ENCODE assay signal across 22 cellular contexts in genomic region chr11:79244805-79245197, GRCh38.
DNase-seq lines count a peak whose midpoint lies in the region; ATAC-seq and TF ChIP-seq lines count a peak whose summit lies in the region.
"Had no signal": no experiment of that assay in that cellular context is flagged by ENCODE, and none has a peak within 500 bp of the region (broad histone marks: within the 10 kb centered on the region; RNA-seq: fewer than 3 reads in every experiment).

No MANE protein-coding gene starts in this region.

- no peak overlapping the region for H2BK15ac ChIP-seq in mesenchymal stem cell (ENCODE audit: low read depth, poor library complexity, severe bottlenecking)

- no peak overlapping the region for H4K91ac ChIP-seq in mesenchymal stem cell (ENCODE audit: low read length)

- H3K79me2 ChIP-seq in mammary epithelial cell (ENCODE audit: insufficient read depth, low read length), result no peaks in the 10 kb centered on the region

- no peak for TF ChIP-seq POLR2A in suprapubic skin (IDR thresholded peaks at IDR 0.05)

- CTCF ChIA-PET in mammary epithelial cell (lab: Charles Lee; ENCODE audit: low non-redundant PET), result interaction anchor here (0.6 to 1.0 kb wide), 3 partner anchors 151 to 600 kb away, joined by 3 to 8 read pairs (median 4); no protein-coding TSS in a partner anchor

- 46% methylated on average over 2 of the region's 2 CpGs for WGBS in mammary epithelial cell (ENCODE audit: low coverage, missing lambda C conversion rate)
- 38% methylated on average over 2 of the region's 2 CpGs for WGBS in mesenchymal stem cell
- 47% methylated on average over 2 of the region's 2 CpGs for WGBS in suprapubic skin

- no peaks in the 10 kb centered on the region for H3K79me1 ChIP-seq in mesenchymal stem cell (replicated peaks; ENCODE audit: low read length, poor library complexity, severe bottlenecking)

- no peaks in the 10 kb centered on the region for H3K9me3 ChIP-seq in RWPE2 (ENCODE audit: severe bottlenecking)
- H3K9me3 ChIP-seq in mammary epithelial cell (replicated peaks; ENCODE audit: insufficient read depth, low read length), result no peaks in the 10 kb centered on the region
- no peaks in the 10 kb centered on the region for H3K9me3 ChIP-seq in mesenchymal stem cell (ENCODE audit: control insufficient read depth, low read length)
- no peaks in the 10 kb centered on the region for H3K9me3 ChIP-seq in suprapubic skin
- H3K9me3 ChIP-seq: MG63 had no signal

- H3K4me3 ChIP-seq in RWPE2 (ENCODE audit: severe bottlenecking) (no peak overlapping the region), mammary epithelial cell (replicated peaks in 1 of 3; ENCODE audit: insufficient read depth in 1 of 3, low read depth in 2 of 3, low read length in 3 of 3) (no peak overlapping the region), mesenchymal stem cell (ENCODE audit: insufficient read depth in 1 of 2, low read depth in 1 of 2, low read length in 2 of 2) (peak overlapping the region in 1 of 2 experiments; percentile 23), suprapubic skin (no peak overlapping the region)
- H3K4me3 ChIP-seq: cardiac muscle cell, MG63, PC-9, SK-N-MC had no signal

- intact Hi-C loops in mammary epithelial cell (cut with micrococcal nuclease), result loop anchor here (5.0 kb wide), 1 partner anchor 192 kb away; no protein-coding TSS in a partner anchor

- no peak overlapping the region for H3K14ac ChIP-seq in mesenchymal stem cell (ENCODE audit: low read length in 2 of 2)

- no peak overlapping the region for H2BK5ac ChIP-seq in mesenchymal stem cell (ENCODE audit: low read depth, low read length, poor library complexity, severe bottlenecking)

- H3K4me2 ChIP-seq in mammary epithelial cell (ENCODE audit: insufficient read depth, low read depth, low read length), result peak overlapping the region; percentile 58
- H3K4me2 ChIP-seq in mesenchymal stem cell (ENCODE audit: low read length, poor library complexity, severe bottlenecking), result no peak overlapping the region
- H3K4me2 ChIP-seq: PC-9 had no signal

- no peak overlapping the region for H3K9ac ChIP-seq in mammary epithelial cell (ENCODE audit: insufficient read depth, low read length)
- H3K9ac ChIP-seq in mesenchymal stem cell (ENCODE audit: low read length), result peak overlapping the region; percentile 61

- no peaks in the 10 kb centered on the region for H4K20me1 ChIP-seq in mammary epithelial cell (ENCODE audit: insufficient read depth, low read length)

- no peak overlapping the region for H2BK120ac ChIP-seq in mesenchymal stem cell (ENCODE audit: low read depth, low read length)

- in situ Hi-C loops in mammary epithelial cell (cut with MboI; ENCODE audit: low sequenced_read_pairs in 2 of 2) (no loop called here), GM13976 (cut with MboI; ENCODE audit: low sequenced_read_pairs, unreplicated experiment) (no loop called here)

- no peak overlapping the region for H3K23ac ChIP-seq in mesenchymal stem cell (ENCODE audit: low read length in 2 of 2)

- no peak for DNase-seq in RWPE2 (ENCODE audit: low spot score)
- DNase-seq in mammary epithelial cell, result no peak
- no peak for DNase-seq in mesenchymal stem cell
- no peak for DNase-seq in suprapubic skin (ENCODE audit: low spot score in 2 of 2)
- no peak for DNase-seq in hippocampal formation (lab: John Stamatoyannopoulos, UW)
- DNase-seq in NCI-H187 (lab: John Stamatoyannopoulos, UW), result no peak
- DNase-seq in GM13976 (ENCODE audit: low spot score), result no peak
- DNase-seq in NCI-H1417 (lab: John Stamatoyannopoulos, UW), result no peak
- DNase-seq: activated B cell treated with CpG ODN at 0.5 μM for 24 hours; activated T-cell treated with anti-CD3 and anti-CD28 coated beads, Interleukin-2, amount 50 U/mL, for 72 hours; DMS79; head of caudate nucleus; natural killer cell; NCI-H1436 treated with DMSO at 0.1 percent for 48 hours; trophoblast cell had no signal

- BruUV-seq in mammary epithelial cell (replicated peaks; lab: Mats Ljungman, UMichigan), result no TSS peak

- H3K4ac ChIP-seq in mesenchymal stem cell (ENCODE audit: low read depth in 1 of 2, low read length in 2 of 2), result no peak overlapping the region

- no peak overlapping the region for H2BK12ac ChIP-seq in mesenchymal stem cell (ENCODE audit: low read length in 2 of 2)

- H2AFZ ChIP-seq in mammary epithelial cell (ENCODE audit: low read depth, low read length), result peak overlapping the region; percentile 43
- H2AFZ ChIP-seq in mesenchymal stem cell (ENCODE audit: low read depth, low read length), result no peak overlapping the region
- H2AFZ ChIP-seq: PC-9 had no signal

- H3K18ac ChIP-seq in mesenchymal stem cell (ENCODE audit: low read depth in 1 of 2, low read length in 2 of 2), result peak overlapping the region in 1 of 2 experiments; percentile 54

- dilution Hi-C loops in mammary epithelial cell (cut with HindIII; ENCODE audit: low sequenced_read_pairs), result no loop called here

- TF ChIP-seq EP300 in suprapubic skin (IDR thresholded peaks at IDR 0.05), result no peak

- no peak for ATAC-seq in RWPE2 (ENCODE audit: low read depth)
- ATAC-seq: activated naive CD4-positive, alpha-beta T cell treated with anti-CD3 and anti-CD28 coated beads, Interleukin-2, amount 50 U/mL, for 72 hours; activated T-cell treated with anti-CD3 and anti-CD28 coated beads, Interleukin-2, amount 50 U/mL, for 72 hours; natural killer cell; stimulated activated memory B cell treated with anti-CD40 and anti-IgM and Interleukin-4, amounts not matched to agents 10 μg/mL and 1 μg/mL and 100 μg/mL, for 72 hours had no signal

- H3K36me3 ChIP-seq in RWPE2 (ENCODE audit: low read depth) (no peaks in the 10 kb centered on the region), mammary epithelial cell (ENCODE audit: insufficient read depth, low read length) (no peaks in the 10 kb centered on the region), mesenchymal stem cell (ENCODE audit: control insufficient read depth in 1 of 2, insufficient read depth in 2 of 2, low read depth in 1 of 2, low read length in 2 of 2) (no peaks in the 10 kb centered on the region), suprapubic skin (no peaks in the 10 kb centered on the region)
- H3K36me3 ChIP-seq: cardiac muscle cell, MG63 had no signal

- H2AK5ac ChIP-seq in mesenchymal stem cell (ENCODE audit: low read length, severe bottlenecking), result no peak overlapping the region

- H3K27ac ChIP-seq in RWPE2 (ENCODE audit: poor library complexity, severe bottlenecking), result peak overlapping the region; percentile 76
- H3K27ac ChIP-seq in mammary epithelial cell (ENCODE audit: insufficient read depth, low read depth, low read length), result peak overlapping the region; percentile 79
- peak overlapping the region; percentile 35 for H3K27ac ChIP-seq in mesenchymal stem cell (ENCODE audit: low read length, poor library complexity, severe bottlenecking)
- peak overlapping the region; percentile 58 for H3K27ac ChIP-seq in suprapubic skin
- H3K27ac ChIP-seq: cardiac muscle cell, HL-60, PC-9, SK-N-MC had no signal

- H3K4me1 ChIP-seq in RWPE2 (ENCODE audit: insufficient read depth, poor library complexity, severe bottlenecking) (peaks cover 18% of the 10 kb centered on the region), mammary epithelial cell (ENCODE audit: insufficient read depth, low read length) (peaks cover 22% of the 10 kb centered on the region), mesenchymal stem cell (ENCODE audit: control insufficient read depth, insufficient read depth, low read depth, low read length) (peaks cover 13% of the 10 kb centered on the region), suprapubic skin (peaks cover 19% of the 10 kb centered on the region)

- no peak for TF ChIP-seq CTCF in RWPE2 (IDR thresholded peaks at IDR 0.05; ENCODE audit: poor library complexity, severe bottlenecking)
- TF ChIP-seq CTCF in mammary epithelial cell (conservative IDR thresholded peaks at IDR 0.05 in 1 of 2, IDR thresholded peaks at IDR 0.05 in 1 of 2; ENCODE audit: extremely low read depth in 1 of 2, insufficient read depth in 1 of 2, low read depth in 1 of 2, low read length in 2 of 2), result no peak
- TF ChIP-seq CTCF in suprapubic skin (IDR thresholded peaks at IDR 0.05), result no peak
- no peak for TF ChIP-seq CTCF in GM13976 (IDR thresholded peaks at IDR 0.05; ENCODE audit: borderline replicate concordance, control extremely low read depth, extremely low read depth, insufficient read depth, missing control alignments)

- H3K27me3 ChIP-seq in RWPE2 (ENCODE audit: insufficient read depth, poor library complexity, severe bottlenecking) (no peaks in the 10 kb centered on the region), mammary epithelial cell (ENCODE audit: insufficient read depth, low read length) (no peaks in the 10 kb centered on the region), mesenchymal stem cell (ENCODE audit: control insufficient read depth in 1 of 2, insufficient read depth in 1 of 2, low read length in 2 of 2) (no peaks in the 10 kb centered on the region), suprapubic skin (no peaks in the 10 kb centered on the region)
- H3K27me3 ChIP-seq: cardiac muscle cell, MG63 had no signal

- no peak overlapping the region for H4K8ac ChIP-seq in mesenchymal stem cell (ENCODE audit: low read length)
